In the genomic region with DNA sequence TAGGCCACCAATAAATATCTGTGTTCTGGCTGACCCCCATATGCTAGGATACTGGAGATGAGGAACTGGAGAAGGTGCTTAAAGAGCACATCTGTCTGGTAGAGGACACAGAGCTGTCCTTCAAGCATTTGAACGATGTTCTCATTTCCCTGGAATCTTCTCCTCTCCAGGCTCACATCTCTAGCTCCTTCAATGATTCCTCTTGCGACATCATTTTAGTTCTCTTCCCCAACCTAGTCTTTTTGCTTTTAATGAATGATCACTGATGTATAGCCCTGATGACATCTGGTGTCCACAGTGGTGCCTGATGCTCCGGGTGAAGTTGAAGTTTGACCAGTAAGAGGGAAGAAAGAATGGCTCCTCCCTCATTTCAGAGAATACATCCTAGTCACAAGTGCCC, we compare ENCODE assay signal across 2 cellular contexts.
TF ChIP-seq lines count a peak whose summit lies in the region.

No MANE protein-coding gene starts in this region.

TF ChIP-seq in HepG2, 621 proteins besides CTCF, POLR2A, EP300 and RAD21:
- peak; percentile 30; the same call in 1 of the 2 replicates for TF ChIP-seq CEBPB (IDR thresholded peaks at IDR 0.05; ENCODE audit: borderline replicate concordance, low read depth, low read length)
- no peak for TF ChIP-seq KLF9 (CRISPR knock-in tag; IDR thresholded peaks at IDR 0.05; ENCODE audit: low read depth)
- TF ChIP-seq ZSCAN22 (CRISPR knock-in tag; IDR thresholded peaks at IDR 0.05) = no peak

TF ChIP-seq in H1, 55 proteins besides CTCF, POLR2A, EP300 and RAD21:
- TF ChIP-seq SRF (IDR thresholded peaks at IDR 0.05; ENCODE audit: low read depth, low read length) (no peak), BRCA1 (IDR thresholded peaks at IDR 0.05; ENCODE audit: low read depth, low read length) (no peak), CTBP2 (IDR thresholded peaks at IDR 0.05; ENCODE audit: borderline replicate concordance, insufficient read depth, insufficient read length, low read length) (no peak), CEBPB (IDR thresholded peaks at IDR 0.05; ENCODE audit: low read depth, low read length) (0 out of 2 replicates have a peak, but pooled peaks have one; percentile 3), NANOG (IDR thresholded peaks at IDR 0.05; ENCODE audit: insufficient read depth, low read depth, low read length, poor library complexity, severe bottlenecking) (no peak)
